In the genomic region with DNA sequence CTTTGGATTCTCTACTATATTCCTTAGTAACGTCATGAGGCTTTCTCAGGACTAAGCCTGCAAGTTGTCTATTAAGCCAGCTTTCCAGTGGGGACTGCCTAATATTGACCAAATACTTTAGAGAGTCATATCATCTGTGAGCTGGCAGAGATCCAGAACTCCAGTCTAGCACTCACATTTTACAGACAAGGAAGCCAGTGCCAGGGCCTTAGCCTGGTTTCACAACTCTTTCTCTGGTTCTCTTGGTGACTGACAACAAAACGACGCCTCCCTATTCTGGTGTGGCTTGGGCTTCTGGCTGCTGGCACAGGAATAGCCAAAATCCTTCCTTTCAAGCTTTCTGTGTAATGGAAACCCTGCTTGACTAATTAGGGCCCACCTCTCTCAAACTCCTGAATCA, we compare ENCODE assay signal across 8 cellular contexts.
DNase-seq lines count a peak whose midpoint lies in the region; ATAC-seq and TF ChIP-seq lines count a peak whose summit lies in the region.

No MANE protein-coding gene starts in this region.

- TF ChIP-seq CTCF in AG09319 (IDR thresholded peaks at IDR 0.05; ENCODE audit: low read depth, low read length) (no peak), brain microvascular endothelial cell (IDR thresholded peaks at IDR 0.05; ENCODE audit: low read depth, low read length, missing control alignments) (no peak)

- ATAC-seq in GM18519 (IDR thresholded peaks at IDR 0.05; ENCODE audit: low FRiP score, unreplicated experiment) (no peak), HG02759 (IDR thresholded peaks at IDR 0.05; ENCODE audit: unreplicated experiment) (no peak)

- no peaks in the 10 kb centered on the region for H3K27me3 ChIP-seq in brain microvascular endothelial cell (replicated peaks)

- no peak overlapping the region for H3K4me3 ChIP-seq in brain microvascular endothelial cell (ENCODE audit: low read depth, low read length)

- H3K27ac ChIP-seq in brain microvascular endothelial cell: no peak overlapping the region

- in situ Hi-C loops in brain microvascular endothelial cell (cut with HindIII; ENCODE audit: low pct_ligation_motif_present, low sequenced_read_pairs): no loop called here

- no peaks in the 10 kb centered on the region for H3K36me3 ChIP-seq in brain microvascular endothelial cell (replicated peaks)

- DNase-seq in AG09319 (ENCODE audit: extremely low read depth, low read depth) (peak; percentile 75), NCI-H1105 (lab: John Stamatoyannopoulos, UW) (peak; percentile 52), brain microvascular endothelial cell (peak; percentile 83), lung microvascular endothelial cell (ENCODE audit: low read depth in 2 of 2) (peak; percentile 52 to 58), OCI-M1 (lab: John Stamatoyannopoulos, UW) (no peak)
- DNase-seq in central memory CD4-positive, alpha-beta T cell: no peak

Comparison
In these comparisons a context has a peak if more than half of its experiments do, and no peak if none do; other contexts are left out.
1. DNase-seq: peak in AG09319 (single experiment), NCI-H1105 (single experiment), brain microvascular endothelial cell (single experiment) and lung microvascular endothelial cell (2 of 2); none in central memory CD4-positive, alpha-beta T cell (single experiment) and OCI-M1 (single experiment).